16 cellular contexts compared by ENCODE assay signal in genomic region chr11:45001466-45002165, GRCh38. TPM values are rescaled to one million over a fixed set of nuclear protein-coding genes. Genes with fewer than 3 reads are reported as not detected.
DNase-seq lines count a peak whose midpoint lies in the region; ATAC-seq, FAIRE-seq and TF ChIP-seq lines count a peak whose summit lies in the region.
"Had no signal": no experiment of that assay in that cellular context is flagged by ENCODE, and none has a peak within 500 bp of the region (broad histone marks: within the 10 kb centered on the region; RNA-seq: fewer than 3 reads in every experiment).

No MANE protein-coding gene starts in this region.

- no peak overlapping the region for H3K4me3 Mint-ChIP-seq in endodermal cell
- H3K4me3 Mint-ChIP-seq: CD14-positive monocyte; CD8-positive, alpha-beta T cell had no signal

- H3K4me3 ChIP-seq in HepG2 (replicated peaks in 1 of 3; ENCODE audit: insufficient read depth in 1 of 3, low read depth in 2 of 3, low read length in 3 of 3) (no peak overlapping the region), right lobe of liver (no peak overlapping the region), endodermal cell (ENCODE audit: low read length) (no peak overlapping the region), right atrium auricular region (no peak overlapping the region)
- H3K4me3 ChIP-seq: HAP-1 had no signal

- intact Hi-C loops in HepG2 (cut with micrococcal nuclease; ENCODE audit: unreplicated experiment) (no loop called here), right lobe of liver (cut with DNase I) (no loop called here)

- TF ChIP-seq EP300 in HepG2 (IDR thresholded peaks at IDR 0.05; ENCODE audit: low read depth in 2 of 2, low read length in 2 of 2) (no peak), HepG2 (CRISPR knock-in tag; IDR thresholded peaks at IDR 0.05; ENCODE audit: borderline replicate concordance) (no peak)

- WGBS in HepG2 (ENCODE audit: low lambda C conversion rate), result 22% methylated on average over 6 of the region's 6 CpGs
- WGBS in right lobe of liver (ENCODE audit: insufficient coverage, low coverage, low lambda C conversion rate, missing lambda C conversion rate), result 71% methylated on average over 6 of the region's 6 CpGs
- WGBS in endodermal cell (ENCODE audit: insufficient coverage in 1 of 2, insufficient read length in 1 of 2), 2 experiments, result 85 to 95% methylated on average over 3 to 6 of the region's 6 CpGs

- no peak overlapping the region for H3K4me2 ChIP-seq in HepG2 (ENCODE audit: low read depth, low read length)

- DNase-seq in HepG2 (ENCODE audit: low spot score), result no peak
- DNase-seq in right lobe of liver, result no peak
- peak; percentile 1 for DNase-seq in endodermal cell
- peak; percentile 7 for DNase-seq in right atrium auricular region (ENCODE audit: low spot score)
- DNase-seq in ecto neural progenitor cell (ENCODE audit: low spot score), result no peak
- DNase-seq: CD8-positive, alpha-beta T cell; COR-L47; DMS153; DMS79 treated with DMSO at 0.1 percent for 48 hours; EL; GOT3 had no signal

- no peaks in the 10 kb centered on the region for H3K36me3 ChIP-seq in HepG2 (replicated peaks in 1 of 2; ENCODE audit: control insufficient read depth in 1 of 2, insufficient read depth in 2 of 2, low read length in 2 of 2)
- H3K36me3 ChIP-seq in right lobe of liver, result no peaks in the 10 kb centered on the region
- H3K36me3 ChIP-seq in endodermal cell (ENCODE audit: control insufficient read depth, insufficient read depth, low read length), result no peaks in the 10 kb centered on the region
- no peaks in the 10 kb centered on the region for H3K36me3 ChIP-seq in right atrium auricular region
- H3K36me3 ChIP-seq: HAP-1 had no signal

- in situ Hi-C loops in HepG2 (cut with HindIII; ENCODE audit: extremely low pct_ligation_motif_present, low pct_unique_long_range_greater_than_20kb), result no loop called here

- H2AFZ ChIP-seq in HepG2 (ENCODE audit: low read length), result no peak overlapping the region

- TF ChIP-seq CTCF in HepG2 (CRISPR knock-in tag; IDR thresholded peaks at IDR 0.05) (no peak), right lobe of liver (IDR thresholded peaks at IDR 0.05) (no peak), endodermal cell (conservative IDR thresholded peaks at IDR 0.05) (no peak), right atrium auricular region (IDR thresholded peaks at IDR 0.05) (no peak)

- H3K27ac Mint-ChIP-seq in endodermal cell, result no peak overlapping the region
- H3K27ac Mint-ChIP-seq: CD14-positive monocyte; CD8-positive, alpha-beta T cell had no signal

- H3K9me3 Mint-ChIP-seq in endodermal cell, result no peaks in the 10 kb centered on the region
- H3K9me3 Mint-ChIP-seq: CD14-positive monocyte; CD8-positive, alpha-beta T cell had no signal

- H3K9me3 ChIP-seq in HepG2 (ENCODE audit: low read length), result no peaks in the 10 kb centered on the region
- no peaks in the 10 kb centered on the region for H3K9me3 ChIP-seq in right lobe of liver
- H3K9me3 ChIP-seq in endodermal cell (ENCODE audit: control insufficient read depth, low read length), result no peaks in the 10 kb centered on the region
- H3K9me3 ChIP-seq in right atrium auricular region, result no peaks in the 10 kb centered on the region
- H3K9me3 ChIP-seq: HAP-1 had no signal

- no peak for TF ChIP-seq RAD21 in HepG2 (CRISPR knock-in tag; IDR thresholded peaks at IDR 0.05)

- H3K27ac ChIP-seq in HepG2 (ENCODE audit: extremely low read length, insufficient read depth, low read length) (no peak overlapping the region), right lobe of liver (no peak overlapping the region), endodermal cell (ENCODE audit: low read depth, low read length) (no peak overlapping the region), right atrium auricular region (no peak overlapping the region)

- FAIRE-seq in HepG2 (lab: Jason Lieb, UNC), result no peak
- FAIRE-seq: D721Med, GM12891 had no signal

- no peak overlapping the region for H3K9ac ChIP-seq in HepG2 (ENCODE audit: insufficient read depth, low read depth, low read length)
- no peak overlapping the region for H3K9ac ChIP-seq in endodermal cell (ENCODE audit: extremely low read depth, low read length, poor library complexity, severe bottlenecking)

- no peaks in the 10 kb centered on the region for H3K36me3 Mint-ChIP-seq in endodermal cell (ENCODE audit: low read depth)
- H3K36me3 Mint-ChIP-seq: CD14-positive monocyte; CD8-positive, alpha-beta T cell had no signal

- POLR2A ChIA-PET in HepG2 (lab: Yijun Ruan, JAX), result no interaction called here

- no TSS peak for BruUV-seq in HepG2 (replicated peaks; lab: Mats Ljungman, UMichigan)

- ATAC-seq in HepG2 (no peak), right lobe of liver (no peak), GM21737 (IDR thresholded peaks at IDR 0.05; ENCODE audit: unreplicated experiment) (no peak)
- ATAC-seq: CD8-positive, alpha-beta T cell had no signal

- peaks cover 29% of the 10 kb centered on the region for H3K4me1 Mint-ChIP-seq in endodermal cell
- H3K4me1 Mint-ChIP-seq: CD14-positive monocyte had no signal

- H3K27me3 Mint-ChIP-seq in endodermal cell (ENCODE audit: insufficient read depth), result peaks cover 2% of the 10 kb centered on the region

- TF ChIP-seq POLR2A in HepG2 (IDR thresholded peaks at IDR 0.05; ENCODE audit: insufficient read depth in 1 of 2, low read depth in 2 of 2, low read length in 2 of 2) (no peak), right lobe of liver (IDR thresholded peaks at IDR 0.05) (no peak)

- CTCF ChIA-PET in HepG2 (lab: Yijun Ruan, JAX; ENCODE audit: low intra/inter-chr PET ratio, low total read pairs), result no interaction called here

- H4K20me1 ChIP-seq in HepG2 (ENCODE audit: insufficient read depth, low read length), result no peaks in the 10 kb centered on the region

- H3K79me2 ChIP-seq in HepG2 (ENCODE audit: insufficient read depth, low read length), result no peaks in the 10 kb centered on the region

- no peaks in the 10 kb centered on the region; a peak in 1 of 5 replicates for H3K27me3 ChIP-seq in HepG2 (ENCODE audit: control insufficient read depth in 1 of 2, insufficient read depth in 2 of 2, low read length in 2 of 2)
- no peaks in the 10 kb centered on the region for H3K27me3 ChIP-seq in right lobe of liver
- H3K27me3 ChIP-seq in endodermal cell (ENCODE audit: control insufficient read depth, insufficient read depth, low read length, poor library complexity, severe bottlenecking), result no peaks in the 10 kb centered on the region
- H3K27me3 ChIP-seq in right atrium auricular region, result no peaks in the 10 kb centered on the region

- H3K4me1 ChIP-seq in HepG2 (ENCODE audit: insufficient read depth, low read length) (no peaks in the 10 kb centered on the region), right lobe of liver (no peaks in the 10 kb centered on the region), endodermal cell (ENCODE audit: control insufficient read depth, insufficient read depth, low read length) (peaks cover 25% of the 10 kb centered on the region), right atrium auricular region (no peaks in the 10 kb centered on the region)
- H3K4me1 ChIP-seq: HAP-1 had no signal

TF ChIP-seq in HepG2, 621 proteins besides CTCF, POLR2A, EP300 and RAD21:
- peak; percentile 92 for TF ChIP-seq ATF7 (IDR thresholded peaks at IDR 0.05)
- TF ChIP-seq ATF7 (CRISPR knock-in tag; IDR thresholded peaks at IDR 0.05), result no peak
- no peak for TF ChIP-seq RFXANK (CRISPR knock-in tag; IDR thresholded peaks at IDR 0.05)
- TF ChIP-seq ZNF367 (CRISPR knock-in tag; IDR thresholded peaks at IDR 0.05; ENCODE audit: borderline replicate concordance), result no peak
- TF ChIP-seq CREB1 (IDR thresholded peaks at IDR 0.05), result peak; percentile 72
- no peak for TF ChIP-seq CREB1 (CRISPR knock-in tag; IDR thresholded peaks at IDR 0.05)
- TF ChIP-seq TOPORS (CRISPR knock-in tag; IDR thresholded peaks at IDR 0.05), result no peak
- no peak for TF ChIP-seq ZBTB37 (CRISPR knock-in tag; IDR thresholded peaks at IDR 0.05)
TF ChIP-seq in HepG2: peak in this region for 2.

RNA-seq across cellular contexts. Expression of gene TP53I11, which starts 50.9 kb away (rescaled TPM):
- total RNA-seq in HepG2 (2016; rRNA removed; fragmentation: Illumina TruSeq; extraction: Trizol) (not detected in 2 replicates), right lobe of liver (10 to 100 TPM in 4 of 6 experiments, 1 to 10 TPM in 2; 5.7 to 22.1 (median 12.2) TPM), endodermal cell (100 to 1,000 TPM; 136 to 203 TPM), right atrium auricular region (10 to 100 TPM; 46.7 to 89.0 TPM)
- total RNA-seq in HepG2 (2016; cell fraction: cytosol; rRNA removed; fragmentation: Illumina TruSeq; extraction: Trizol; ENCODE audit: low read depth), result not detected in 2 replicates
- total RNA-seq in HepG2 (2016; cell fraction: insoluble cytoplasmic fraction; rRNA removed; fragmentation: Illumina TruSeq; extraction: Trizol), result not detected in 2 replicates
- not detected in 2 replicates for total RNA-seq in HepG2 (2016; cell fraction: membrane; rRNA removed; fragmentation: Illumina TruSeq; extraction: Trizol)
- not detected in 2 replicates for total RNA-seq in HepG2 (2016; cell fraction: nucleus; rRNA removed; fragmentation: Illumina TruSeq; extraction: Trizol)
- not detected in 2 replicates for polyA plus RNA-seq in HepG2 (2011; rRNA removed)
- polyA plus RNA-seq in HepG2 (2011; cell fraction: cytosol; rRNA removed), result not detected in 2 replicates
- not detected in 2 replicates for polyA plus RNA-seq in HepG2 (2011; cell fraction: nucleus; rRNA removed)
- polyA plus RNA-seq in HepG2 (2012), result not detected in 2 replicates
- polyA plus RNA-seq in HepG2 (2016; cell fraction: cytosol; fragmentation: Illumina TruSeq; extraction: Trizol; ENCODE audit: low read depth), result not detected in 2 replicates
- not detected in 2 replicates for polyA plus RNA-seq in HepG2 (2016; cell fraction: insoluble cytoplasmic fraction; fragmentation: Illumina TruSeq; extraction: Trizol; ENCODE audit: low read depth)
- polyA plus RNA-seq in HepG2 (2016; cell fraction: membrane; fragmentation: Illumina TruSeq; extraction: Trizol; ENCODE audit: low read depth), result not detected in 2 replicates
- not detected in 2 replicates for polyA plus RNA-seq in HepG2 (2016; cell fraction: nucleus; fragmentation: Illumina TruSeq; extraction: Trizol; ENCODE audit: insufficient read depth, low read depth)
- 1.0 TPM in 1 of 2 replicates, not detected in the other for polyA minus RNA-seq in HepG2 (2011; rRNA and poly(A)+ RNA removed; ENCODE audit: low replicate concordance)
- polyA minus RNA-seq in HepG2 (2011; cell fraction: cytosol; rRNA and poly(A)+ RNA removed), result not detected in 2 replicates
- polyA minus RNA-seq in HepG2 (2011; cell fraction: nucleus; rRNA and poly(A)+ RNA removed), result not detected in 2 replicates
- polyA plus RNA-seq in endodermal cell (2013, experiment 1 of 2), result 94.6 TPM
- polyA plus RNA-seq in endodermal cell (2013, experiment 2 of 2), result 91.2 TPM

Comparison
In these comparisons a context has a peak if more than half of its experiments do, and no peak if none do; other contexts are left out.
1. RNA of gene TP53I11, which starts 50.9 kb away (total RNA-seq): 136 to 203 TPM in endodermal cell, 46.7 to 89.0 TPM in right atrium auricular region and 5.7 to 22.1 TPM in right lobe of liver; not detected in HepG2; every median in the first group is over 4 times any median in the second.
2. DNase-seq: peak in endodermal cell (single experiment) and right atrium auricular region (single experiment); none in HepG2 (single experiment), right lobe of liver (0 of 3) and ecto neural progenitor cell (single experiment).